8 cellular contexts compared by ENCODE assay signal in genomic region chr11:12724301-12725046, GRCh38. TPM values are rescaled to one million over a fixed set of nuclear protein-coding genes. Genes with fewer than 3 reads are reported as not detected.
DNase-seq lines count a peak whose midpoint lies in the region; ATAC-seq and TF ChIP-seq lines count a peak whose summit lies in the region.

No MANE protein-coding gene starts in this region.

- H2AFZ ChIP-seq in HCT116 (ENCODE audit: low read depth, low read length, poor library complexity, severe bottlenecking), result no peak overlapping the region

- peaks cover 0 to 6% (median 0%) of the 10 kb centered on the region in 4 donors for H3K4me1 Mint-ChIP-seq in CD4-positive, alpha-beta memory T cell

- no peaks in the 10 kb centered on the region for H3K9me3 ChIP-seq in HCT116 (ENCODE audit: control insufficient read depth in 1 of 2, insufficient read depth in 1 of 2, low read depth in 1 of 2, low read length in 2 of 2)
- no peaks in the 10 kb centered on the region for H3K9me3 ChIP-seq in CD4-positive, alpha-beta memory T cell (ENCODE audit: control insufficient read depth in 1 of 2, low read length in 2 of 2)

- H3K4me3 ChIP-seq in HCT116 (replicated peaks in 1 of 2; ENCODE audit: low read depth in 1 of 2, low read length in 2 of 2) (peak overlapping the region; percentile 21 to 50), coronary artery (no peak overlapping the region)
- H3K4me3 ChIP-seq in CD4-positive, alpha-beta memory T cell (ENCODE audit: low read length in 2 of 2), result no peak overlapping the region

- intact Hi-C loops in HCT116 (cut with micrococcal nuclease), result loop anchor here (1.0 to 5.0 kb wide), 3 partner anchors 32 to 78 kb away; partner anchors contain the start of gene TEAD1
- intact Hi-C loops in CD4-positive, alpha-beta memory T cell (cut with micrococcal nuclease), result no loop called here

- no peak for TF ChIP-seq POLR2A in HCT116 (IDR thresholded peaks at IDR 0.05; ENCODE audit: borderline replicate concordance, extremely low read depth, insufficient read depth, insufficient read length)

- H4K20me1 ChIP-seq in HCT116 (ENCODE audit: insufficient read depth), result no peaks in the 10 kb centered on the region

- RAD21 ChIA-PET in HCT116 (lab: Charles Lee; ENCODE audit: low non-redundant PET in 1 of 2, low total read pairs in 2 of 2, uncharacterized antibody in 2 of 2, unreplicated experiment in 2 of 2), result interaction anchor here in 1 of 2 experiments (0.9 kb wide), 1 partner anchor 31 kb away, joined by 3 read pairs; no protein-coding TSS in a partner anchor

- peak overlapping the region; percentile 88 for H3K4me2 ChIP-seq in HCT116 (ENCODE audit: low read length)

- TF ChIP-seq CTCF in HCT116 (IDR thresholded peaks at IDR 0.05 in 2 of 3, conservative IDR thresholded peaks at IDR 0.05 in 1 of 3; ENCODE audit: borderline replicate concordance in 1 of 3, insufficient read depth in 1 of 3, low read depth in 2 of 3, low read length in 2 of 3) (no peak), coronary artery (IDR thresholded peaks at IDR 0.05) (no peak), GM10266 (IDR thresholded peaks at IDR 0.05; ENCODE audit: control insufficient read depth, insufficient read depth, low read depth, missing control alignments) (no peak)

- H3K27me3 ChIP-seq in HCT116 (ENCODE audit: insufficient read depth, low read length), result no peaks in the 10 kb centered on the region
- peaks cover 7% of the 10 kb centered on the region for H3K27me3 ChIP-seq in CD4-positive, alpha-beta memory T cell (ENCODE audit: insufficient read depth, low read length)

- peak overlapping the region; percentile 83 for H3K27ac ChIP-seq in HCT116 (ENCODE audit: low read depth, low read length)
- peak overlapping the region in 1 of 2 donors; percentile 49 for H3K27ac ChIP-seq in coronary artery
- no peak overlapping the region for H3K27ac ChIP-seq in CD4-positive, alpha-beta memory T cell (ENCODE audit: low read depth, low read length)

- ATAC-seq in HCT116, result peak; percentile 68

- peak; percentile 92 for DNase-seq in HCT116 (ENCODE audit: low read depth, low spot score)
- DNase-seq in NCI-H510A (lab: John Stamatoyannopoulos, UW), result peak; percentile 65
- peak; percentile 56 for DNase-seq in ecto neural progenitor cell (ENCODE audit: low spot score)
- DNase-seq in lung microvascular endothelial cell (ENCODE audit: low read depth in 2 of 2), result peak; percentile 91 to 95
- no peak for DNase-seq in coronary artery (ENCODE audit: low spot score)
- no peak for DNase-seq in GM10266 (ENCODE audit: extremely low spot score)
- no peak for DNase-seq in UCSD-AML1 (lab: John Stamatoyannopoulos, UW; ENCODE audit: unreplicated experiment)
- DNase-seq in CD4-positive, alpha-beta memory T cell, result no peak

- no peaks in the 10 kb centered on the region for H3K9me2 ChIP-seq in HCT116 (ENCODE audit: insufficient read depth)

- peak; percentile 5; the same call in 1 of the 2 replicates for TF ChIP-seq RAD21 in HCT116 (IDR thresholded peaks at IDR 0.05; ENCODE audit: low read depth)

- H3K36me3 Mint-ChIP-seq in CD4-positive, alpha-beta memory T cell, result no peaks in the 10 kb centered on the region

- peaks cover 40 to 56% of the 10 kb centered on the region in 2 donors for H3K27me3 Mint-ChIP-seq in CD4-positive, alpha-beta memory T cell

- no TSS peak for BruUV-seq in HCT116 (replicated peaks; lab: Mats Ljungman, UMichigan)

- no peak overlapping the region for H3K27ac Mint-ChIP-seq in CD4-positive, alpha-beta memory T cell

- no peaks in the 10 kb centered on the region for H3K36me3 ChIP-seq in HCT116 (ENCODE audit: control insufficient read depth in 1 of 2, insufficient read depth in 2 of 2, low read length in 2 of 2)
- H3K36me3 ChIP-seq in CD4-positive, alpha-beta memory T cell (ENCODE audit: insufficient read depth, low read length), result no peaks in the 10 kb centered on the region

- peak overlapping the region; percentile 72 for H3K9ac ChIP-seq in HCT116 (ENCODE audit: low read length)

- CTCF ChIA-PET in HCT116 (lab: Charles Lee), result no interaction called here
- CTCF ChIA-PET in CD4-positive, alpha-beta memory T cell (lab: Charles Lee; ENCODE audit: partially characterized antibody), result no interaction called here

- peaks cover 0 to 4% (median 0%) of the 10 kb centered on the region in 8 donors for H3K9me3 Mint-ChIP-seq in CD4-positive, alpha-beta memory T cell

- no peak overlapping the region for H3K4me3 Mint-ChIP-seq in CD4-positive, alpha-beta memory T cell

- POLR2A ChIA-PET in HCT116 (lab: Charles Lee), result interaction anchor here (0.8 to 1.0 kb wide), 3 partner anchors 9 to 33 kb away, joined by 3 to 5 read pairs (median 4); no protein-coding TSS in a partner anchor
- POLR2A ChIA-PET in CD4-positive, alpha-beta memory T cell (lab: Charles Lee; ENCODE audit: partially characterized antibody), result no interaction called here

- H3K4me1 ChIP-seq in HCT116 (ENCODE audit: control insufficient read depth in 1 of 2, insufficient read depth in 2 of 2, low read length in 2 of 2), result peaks cover 92 to 100% of the 10 kb centered on the region in 2 experiments
- H3K4me1 ChIP-seq in CD4-positive, alpha-beta memory T cell (ENCODE audit: insufficient read depth, low read length), result no peaks in the 10 kb centered on the region

- peaks cover 86% of the 10 kb centered on the region for H3K79me2 ChIP-seq in HCT116 (ENCODE audit: insufficient read depth, low read length)

TF ChIP-seq in HCT116, 20 proteins besides CTCF, POLR2A, EP300 and RAD21:
- TF ChIP-seq EGR1 (IDR thresholded peaks at IDR 0.05; ENCODE audit: low read depth), result peak; percentile 49; the same call in 1 of the 2 replicates
- TF ChIP-seq, protein P1, sequence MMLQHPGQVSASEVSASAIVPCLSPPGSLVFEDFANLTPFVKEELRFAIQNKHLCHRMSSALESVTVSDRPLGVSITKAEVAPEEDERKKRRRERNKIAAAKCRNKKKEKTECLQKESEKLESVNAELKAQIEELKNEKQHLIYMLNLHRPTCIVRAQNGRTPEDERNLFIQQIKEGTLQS (IDR thresholded peaks at IDR 0.05), result 0 out of 2 replicates have a peak, but pooled peaks have one; percentile 45
- TF ChIP-seq POLR2AphosphoS5 (IDR thresholded peaks at IDR 0.05; ENCODE audit: low read depth, low read length), result peak; percentile 63; the same call in 1 of the 2 replicates
- peak; percentile 92 for TF ChIP-seq FOSL1 (IDR thresholded peaks at IDR 0.05; ENCODE audit: low read depth)
- TF ChIP-seq, protein P2, sequence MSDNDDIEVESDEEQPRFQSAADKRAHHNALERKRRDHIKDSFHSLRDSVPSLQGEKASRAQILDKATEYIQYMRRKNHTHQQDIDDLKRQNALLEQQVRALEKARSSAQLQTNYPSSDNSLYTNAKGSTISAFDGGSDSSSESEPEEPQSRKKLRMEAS (IDR thresholded peaks at IDR 0.05), result peak; percentile 78
- TF ChIP-seq SIN3A (IDR thresholded peaks at IDR 0.05; ENCODE audit: low read depth), result no peak
- TF ChIP-seq CEBPB (IDR thresholded peaks at IDR 0.05; ENCODE audit: low read depth), result peak; percentile 68
- 0 out of 2 replicates have a peak, but pooled peaks have one; percentile 24 for TF ChIP-seq CBX3 (IDR thresholded peaks at IDR 0.05; ENCODE audit: low read depth)
- peak; percentile 91 for TF ChIP-seq TCF7L2 (IDR thresholded peaks at IDR 0.05; ENCODE audit: borderline replicate concordance, extremely low read depth, insufficient read depth, insufficient read length)
- TF ChIP-seq ZNF274 (IDR thresholded peaks at IDR 0.05; ENCODE audit: low read depth, low read length), result no peak
- TF ChIP-seq SP1 (IDR thresholded peaks at IDR 0.05; ENCODE audit: low read depth), result peak; percentile 84
- peak; percentile 59 for TF ChIP-seq ZFX (IDR thresholded peaks at IDR 0.05)
- no peak for TF ChIP-seq REST (IDR thresholded peaks at IDR 0.05; ENCODE audit: low read depth)
- peak; percentile 97 for TF ChIP-seq JUND (IDR thresholded peaks at IDR 0.05)
- peak; percentile 61 for TF ChIP-seq YY1 (IDR thresholded peaks at IDR 0.05; ENCODE audit: extremely low read depth, insufficient replicate concordance, low read depth, low read length)

RNA-seq across cellular contexts. Expression of gene TEAD1, which starts 50.3 kb away (rescaled TPM):
- total RNA-seq in HCT116 (2021; ENCODE audit: unreplicated experiment), result 103 TPM
- 17.9 and 25.2 TPM in 2 replicates for polyA plus RNA-seq in HCT116 (2012)
- total RNA-seq in lung microvascular endothelial cell, result 13.9 and 22.8 TPM in 2 replicates
- 1 to 10 TPM in 1 of 2 experiments, under 1 TPM in 1; 0.52 to 1.1 TPM for total RNA-seq in CD4-positive, alpha-beta memory T cell
- under 1 TPM in 1 of 2 donors, not detected in 1; 0.15 TPM for polyA plus RNA-seq in CD4-positive, alpha-beta memory T cell

Comparison
In these comparisons a context has a peak if more than half of its experiments do, and no peak if none do; other contexts are left out.
1. DNase-seq: peak in HCT116 (single experiment), NCI-H510A (single experiment), ecto neural progenitor cell (single experiment) and lung microvascular endothelial cell (2 of 2); none in coronary artery (single experiment), GM10266 (single experiment), UCSD-AML1 (single experiment) and CD4-positive, alpha-beta memory T cell (0 of 5).
2. H3K4me3 ChIP-seq: peak in HCT116 (2 of 2); none in coronary artery (single experiment) and CD4-positive, alpha-beta memory T cell (0 of 2).